Comparison of ENCODE assay signal across 1 cellular context in the genomic region with DNA sequence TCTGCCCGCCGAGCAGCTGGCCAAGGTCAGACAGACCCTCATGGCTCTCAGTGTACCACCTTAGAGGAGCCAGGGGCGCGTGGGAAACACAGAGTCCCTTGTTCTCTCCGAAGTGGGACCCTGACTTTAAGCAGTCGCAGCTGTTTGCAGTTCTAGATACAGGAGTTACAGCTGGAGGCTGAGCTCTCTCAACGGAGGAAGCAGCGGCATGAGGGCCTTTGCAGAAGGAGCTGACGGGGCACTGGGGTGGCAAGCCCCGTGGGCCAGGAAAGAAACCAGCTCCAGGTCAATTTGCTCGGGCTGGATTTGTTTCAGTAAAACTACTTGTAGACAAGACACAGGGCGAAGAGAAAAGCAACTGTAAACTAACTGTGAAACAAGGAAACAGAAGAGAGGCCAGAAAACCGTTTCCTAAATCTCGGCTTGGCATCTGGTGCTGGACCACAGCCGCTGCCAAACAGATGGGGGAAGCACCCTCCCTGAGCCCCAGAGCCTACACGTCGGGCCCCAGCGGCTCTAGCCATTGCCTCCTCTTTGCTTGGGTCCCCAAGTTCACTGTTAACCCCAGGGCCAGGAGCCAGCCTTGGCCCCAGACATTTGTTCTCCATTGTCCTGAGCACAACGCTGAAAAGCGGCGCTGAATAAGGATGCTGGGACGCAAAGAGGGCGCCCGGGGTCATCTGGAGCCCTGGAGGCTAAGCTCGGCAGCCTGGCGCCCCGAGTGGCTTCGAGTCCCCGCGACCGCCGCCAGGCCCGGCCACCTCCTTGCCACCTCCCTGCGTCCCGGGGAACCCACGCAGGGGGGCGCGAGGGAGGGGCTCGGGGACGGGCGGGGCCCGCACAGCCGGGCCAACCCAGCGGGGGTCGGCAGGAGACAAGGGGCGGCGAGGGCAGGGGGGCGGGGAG.
TF ChIP-seq lines count a peak whose summit lies in the region.

No MANE protein-coding gene starts in this region.

TF ChIP-seq in GM23338, 12 proteins besides CTCF, POLR2A, EP300 and RAD21 (continued from another document):
- TF ChIP-seq, protein P1, sequence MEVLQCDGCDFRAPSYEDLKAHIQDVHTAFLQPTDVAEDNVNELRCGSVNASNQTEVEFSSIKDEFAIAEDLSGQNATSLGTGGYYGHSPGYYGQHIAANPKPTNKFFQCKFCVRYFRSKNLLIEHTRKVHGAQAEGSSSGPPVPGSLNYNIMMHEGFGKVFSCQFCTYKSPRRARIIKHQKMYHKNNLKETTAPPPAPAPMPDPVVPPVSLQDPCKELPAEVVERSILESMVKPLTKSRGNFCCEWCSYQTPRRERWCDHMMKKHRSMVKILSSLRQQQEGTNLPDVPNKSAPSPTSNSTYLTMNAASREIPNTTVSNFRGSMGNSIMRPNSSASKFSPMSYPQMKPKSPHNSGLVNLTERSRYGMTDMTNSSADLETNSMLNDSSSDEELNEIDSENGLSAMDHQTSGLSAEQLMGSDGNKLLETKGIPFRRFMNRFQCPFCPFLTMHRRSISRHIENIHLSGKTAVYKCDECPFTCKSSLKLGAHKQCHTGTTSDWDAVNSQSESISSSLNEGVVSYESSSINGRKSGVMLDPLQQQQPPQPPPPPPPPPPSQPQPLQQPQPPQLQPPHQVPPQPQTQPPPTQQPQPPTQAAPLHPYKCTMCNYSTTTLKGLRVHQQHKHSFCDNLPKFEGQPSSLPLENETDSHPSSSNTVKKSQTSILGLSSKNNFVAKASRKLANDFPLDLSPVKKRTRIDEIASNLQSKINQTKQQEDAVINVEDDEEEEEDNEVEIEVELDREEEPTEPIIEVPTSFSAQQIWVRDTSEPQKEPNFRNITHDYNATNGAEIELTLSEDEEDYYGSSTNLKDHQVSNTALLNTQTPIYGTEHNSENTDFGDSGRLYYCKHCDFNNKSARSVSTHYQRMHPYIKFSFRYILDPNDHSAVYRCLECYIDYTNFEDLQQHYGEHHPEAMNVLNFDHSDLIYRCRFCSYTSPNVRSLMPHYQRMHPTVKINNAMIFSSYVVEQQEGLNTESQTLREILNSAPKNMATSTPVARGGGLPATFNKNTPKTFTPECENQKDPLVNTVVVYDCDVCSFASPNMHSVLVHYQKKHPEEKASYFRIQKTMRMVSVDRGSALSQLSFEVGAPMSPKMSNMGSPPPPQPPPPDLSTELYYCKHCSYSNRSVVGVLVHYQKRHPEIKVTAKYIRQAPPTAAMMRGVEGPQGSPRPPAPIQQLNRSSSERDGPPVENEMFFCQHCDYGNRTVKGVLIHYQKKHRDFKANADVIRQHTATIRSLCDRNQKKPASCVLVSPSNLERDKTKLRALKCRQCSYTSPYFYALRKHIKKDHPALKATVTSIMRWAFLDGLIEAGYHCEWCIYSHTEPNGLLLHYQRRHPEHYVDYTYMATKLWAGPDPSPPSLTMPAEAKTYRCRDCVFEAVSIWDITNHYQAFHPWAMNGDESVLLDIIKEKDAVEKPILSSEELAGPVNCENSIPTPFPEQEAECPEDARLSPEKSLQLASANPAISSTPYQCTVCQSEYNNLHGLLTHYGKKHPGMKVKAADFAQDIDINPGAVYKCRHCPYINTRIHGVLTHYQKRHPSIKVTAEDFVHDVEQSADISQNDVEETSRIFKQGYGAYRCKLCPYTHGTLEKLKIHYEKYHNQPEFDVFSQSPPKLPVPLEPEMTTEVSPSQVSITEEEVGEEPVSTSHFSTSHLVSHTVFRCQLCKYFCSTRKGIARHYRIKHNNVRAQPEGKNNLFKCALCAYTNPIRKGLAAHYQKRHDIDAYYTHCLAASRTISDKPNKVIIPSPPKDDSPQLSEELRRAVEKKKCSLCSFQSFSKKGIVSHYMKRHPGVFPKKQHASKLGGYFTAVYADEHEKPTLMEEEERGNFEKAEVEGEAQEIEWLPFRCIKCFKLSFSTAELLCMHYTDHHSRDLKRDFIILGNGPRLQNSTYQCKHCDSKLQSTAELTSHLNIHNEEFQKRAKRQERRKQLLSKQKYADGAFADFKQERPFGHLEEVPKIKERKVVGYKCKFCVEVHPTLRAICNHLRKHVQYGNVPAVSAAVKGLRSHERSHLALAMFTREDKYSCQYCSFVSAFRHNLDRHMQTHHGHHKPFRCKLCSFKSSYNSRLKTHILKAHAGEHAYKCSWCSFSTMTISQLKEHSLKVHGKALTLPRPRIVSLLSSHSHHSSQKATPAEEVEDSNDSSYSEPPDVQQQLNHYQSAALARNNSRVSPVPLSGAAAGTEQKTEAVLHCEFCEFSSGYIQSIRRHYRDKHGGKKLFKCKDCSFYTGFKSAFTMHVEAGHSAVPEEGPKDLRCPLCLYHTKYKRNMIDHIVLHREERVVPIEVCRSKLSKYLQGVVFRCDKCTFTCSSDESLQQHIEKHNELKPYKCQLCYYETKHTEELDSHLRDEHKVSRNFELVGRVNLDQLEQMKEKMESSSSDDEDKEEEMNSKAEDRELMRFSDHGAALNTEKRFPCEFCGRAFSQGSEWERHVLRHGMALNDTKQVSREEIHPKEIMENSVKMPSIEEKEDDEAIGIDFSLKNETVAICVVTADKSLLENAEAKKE (CRISPR knock-in tag; IDR thresholded peaks at IDR 0.05), result no peak
- no peak for TF ChIP-seq EZH2 (IDR thresholded peaks at IDR 0.05; ENCODE audit: low read depth, unreplicated experiment)
- TF ChIP-seq, protein P2, sequence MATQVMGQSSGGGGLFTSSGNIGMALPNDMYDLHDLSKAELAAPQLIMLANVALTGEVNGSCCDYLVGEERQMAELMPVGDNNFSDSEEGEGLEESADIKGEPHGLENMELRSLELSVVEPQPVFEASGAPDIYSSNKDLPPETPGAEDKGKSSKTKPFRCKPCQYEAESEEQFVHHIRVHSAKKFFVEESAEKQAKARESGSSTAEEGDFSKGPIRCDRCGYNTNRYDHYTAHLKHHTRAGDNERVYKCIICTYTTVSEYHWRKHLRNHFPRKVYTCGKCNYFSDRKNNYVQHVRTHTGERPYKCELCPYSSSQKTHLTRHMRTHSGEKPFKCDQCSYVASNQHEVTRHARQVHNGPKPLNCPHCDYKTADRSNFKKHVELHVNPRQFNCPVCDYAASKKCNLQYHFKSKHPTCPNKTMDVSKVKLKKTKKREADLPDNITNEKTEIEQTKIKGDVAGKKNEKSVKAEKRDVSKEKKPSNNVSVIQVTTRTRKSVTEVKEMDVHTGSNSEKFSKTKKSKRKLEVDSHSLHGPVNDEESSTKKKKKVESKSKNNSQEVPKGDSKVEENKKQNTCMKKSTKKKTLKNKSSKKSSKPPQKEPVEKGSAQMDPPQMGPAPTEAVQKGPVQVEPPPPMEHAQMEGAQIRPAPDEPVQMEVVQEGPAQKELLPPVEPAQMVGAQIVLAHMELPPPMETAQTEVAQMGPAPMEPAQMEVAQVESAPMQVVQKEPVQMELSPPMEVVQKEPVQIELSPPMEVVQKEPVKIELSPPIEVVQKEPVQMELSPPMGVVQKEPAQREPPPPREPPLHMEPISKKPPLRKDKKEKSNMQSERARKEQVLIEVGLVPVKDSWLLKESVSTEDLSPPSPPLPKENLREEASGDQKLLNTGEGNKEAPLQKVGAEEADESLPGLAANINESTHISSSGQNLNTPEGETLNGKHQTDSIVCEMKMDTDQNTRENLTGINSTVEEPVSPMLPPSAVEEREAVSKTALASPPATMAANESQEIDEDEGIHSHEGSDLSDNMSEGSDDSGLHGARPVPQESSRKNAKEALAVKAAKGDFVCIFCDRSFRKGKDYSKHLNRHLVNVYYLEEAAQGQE (IDR thresholded peaks at IDR 0.05; ENCODE audit: unreplicated experiment), result no peak
- peak; percentile 31; the same call in 1 of the 2 replicates for TF ChIP-seq POLR2AphosphoS5 (IDR thresholded peaks at IDR 0.05; ENCODE audit: low read depth)
- TF ChIP-seq, protein P3, sequence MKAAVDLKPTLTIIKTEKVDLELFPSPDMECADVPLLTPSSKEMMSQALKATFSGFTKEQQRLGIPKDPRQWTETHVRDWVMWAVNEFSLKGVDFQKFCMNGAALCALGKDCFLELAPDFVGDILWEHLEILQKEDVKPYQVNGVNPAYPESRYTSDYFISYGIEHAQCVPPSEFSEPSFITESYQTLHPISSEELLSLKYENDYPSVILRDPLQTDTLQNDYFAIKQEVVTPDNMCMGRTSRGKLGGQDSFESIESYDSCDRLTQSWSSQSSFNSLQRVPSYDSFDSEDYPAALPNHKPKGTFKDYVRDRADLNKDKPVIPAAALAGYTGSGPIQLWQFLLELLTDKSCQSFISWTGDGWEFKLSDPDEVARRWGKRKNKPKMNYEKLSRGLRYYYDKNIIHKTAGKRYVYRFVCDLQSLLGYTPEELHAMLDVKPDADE (IDR thresholded peaks at IDR 0.05), result no peak
